Comparison of ENCODE assay signal across 32 cellular contexts in the genomic region with DNA sequence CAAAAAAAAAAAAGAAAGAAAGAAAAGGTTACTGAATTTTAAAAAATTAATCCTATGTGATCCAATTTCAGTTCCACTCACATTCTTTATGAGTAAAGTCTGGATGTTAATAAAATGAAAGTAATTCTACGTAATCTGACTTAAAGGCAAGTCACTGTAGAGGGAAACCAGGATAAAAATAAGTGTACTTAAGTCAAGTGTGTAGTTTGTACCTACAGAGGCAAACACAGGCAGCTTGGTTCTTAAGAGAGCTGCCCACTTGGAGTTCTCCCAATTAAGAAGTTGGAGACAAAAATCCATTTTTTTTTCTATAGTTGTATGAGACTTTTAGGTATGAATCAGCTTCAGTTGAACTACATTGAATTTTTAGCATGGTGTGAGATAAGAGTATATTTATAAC. TPM values are rescaled to one million over a fixed set of nuclear protein-coding genes. Genes with fewer than 3 reads are reported as not detected.
"Had no signal": no experiment of that assay in that cellular context is flagged by ENCODE, and none has a peak within 500 bp of the region (broad histone marks: within the 10 kb centered on the region; RNA-seq: fewer than 3 reads in every experiment).

No MANE protein-coding gene starts in this region.

- ATAC-seq: effector memory CD8-positive, alpha-beta T cell; esophagus mucosa; foreskin keratinocyte; gastroesophageal sphincter; heart left ventricle; left colon; left lobe of liver; left ventricle myocardium superior; mucosa of descending colon had no signal

- H3K36me3 ChIP-seq: colonic mucosa, esophagus squamous epithelium, gastroesophageal sphincter, heart left ventricle, lower lobe of right lung had no signal

- H3K4me1 ChIP-seq: colonic mucosa, lower lobe of right lung had no signal

- H3K27ac ChIP-seq: colonic mucosa, epithelial cell of prostate, esophagus squamous epithelium, foreskin keratinocyte, gastroesophageal sphincter, heart left ventricle, hepatocyte, lower lobe of right lung had no signal

- H3K79me2 ChIP-seq: hepatocyte had no signal

- H3K9me3 ChIP-seq: colonic mucosa, esophagus squamous epithelium, gastroesophageal sphincter, heart left ventricle, lower lobe of right lung, mucosa of descending colon had no signal

- H3K27me3 ChIP-seq: colonic mucosa had no signal

- H3K4me2 ChIP-seq: hepatocyte had no signal

- H3K4me3 ChIP-seq: colonic mucosa, esophagus squamous epithelium, gastroesophageal sphincter, heart left ventricle, hepatocyte, lower lobe of right lung, mucosa of descending colon had no signal

- H2AFZ ChIP-seq: hepatocyte had no signal

- DNase-seq: colonic mucosa; cortex of kidney; effector CD8-positive, alpha-beta T cell; effector memory CD8-positive, alpha-beta T cell; endodermal cell; erythroblast; esophagus squamous epithelium; foreskin keratinocyte; heart left ventricle; hypothalamus; immature natural killer cell; islet precursor cell; kidney; kidney glomerular epithelial cell; left colon; left ventricle myocardium superior; lower lobe of right lung; mesenchymal stem cell; mucosa of descending colon; naive B cell had no signal

RNA-seq across cellular contexts. Expression of gene LRAT, which starts 7.0 kb away (rescaled TPM):
- total RNA-seq: fibroblast of villous mesenchyme, lung microvascular endothelial cell, myocyte had no signal
- polyA plus RNA-seq: heart left ventricle, immature natural killer cell had no signal

RNA-seq across cellular contexts. Expression of gene RBM46, which starts 44.3 kb away (rescaled TPM):
- total RNA-seq: colonic mucosa, dermis microvascular lymphatic vessel endothelial cell, esophagus mucosa, esophagus squamous epithelium, fibroblast of villous mesenchyme, frontal cortex, kidney, left colon, left ventricle myocardium superior, lower leg skin, lower lobe of right lung, lung microvascular endothelial cell, mesenteric fat pad, mucosa of descending colon, myocyte had no signal
- polyA plus RNA-seq: foreskin keratinocyte, heart left ventricle, hepatocyte, immature natural killer cell had no signal
